Comparison of ENCODE assay signal across 30 cellular contexts in the genomic region with DNA sequence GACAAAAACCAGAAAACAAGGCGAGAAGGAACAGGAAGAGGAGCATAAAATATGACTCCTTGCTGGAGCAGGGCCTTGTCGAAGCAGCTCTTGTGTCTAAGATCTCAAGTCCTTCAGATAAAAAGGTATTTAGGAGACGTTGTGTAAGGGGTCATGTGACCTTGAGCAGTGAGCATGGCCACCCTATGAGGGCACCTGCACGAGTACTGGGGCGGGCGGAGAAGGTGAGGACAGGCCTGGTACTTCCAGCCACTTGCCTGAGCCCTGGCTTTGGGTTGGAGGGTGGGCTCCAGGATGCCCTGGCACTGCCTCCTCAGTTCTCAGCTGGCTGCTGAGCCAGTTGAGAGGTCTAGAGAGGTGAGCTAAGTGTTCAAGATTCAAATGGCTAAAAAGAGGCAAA.
"Had no signal": no experiment of that assay in that cellular context is flagged by ENCODE, and none has a peak within 500 bp of the region (broad histone marks: within the 10 kb centered on the region; RNA-seq: fewer than 3 reads in every experiment).

No MANE protein-coding gene starts in this region.

- DNase-seq: activated B cell treated with CpG ODN at 0.5 μM for 24 hours; activated CD4-positive, alpha-beta T cell treated with anti-CD3 and anti-CD28 coated beads, Interleukin-2, amount 50 U/mL, for 1 hour; activated CD8-positive, alpha-beta memory T cell treated with anti-CD3 and anti-CD28 coated beads, Interleukin-2, amount 10 ng/mL, durations not matched to agents 7 days and 5 days; activated CD8-positive, alpha-beta T cell treated with anti-CD3 and anti-CD28 coated beads, Interleukin-2, amount 10 ng/mL, durations not matched to agents 7 days and 5 days; activated naive CD4-positive, alpha-beta T cell treated with Interleukin-2 at 50 U/mL for 16 hours; activated naive CD8-positive, alpha-beta T cell treated with anti-CD3 and anti-CD28 coated beads for 36 hours; activated T-cell treated with anti-CD3 and anti-CD28 coated beads, Interleukin-2, amount 50 U/mL, for 48 hours; adrenal gland; body of pancreas; caudate nucleus; cortex of kidney; effector memory CD8-positive, alpha-beta T cell; islet precursor cell; left ventricle myocardium superior; midbrain; naive thymus-derived CD4-positive, alpha-beta T cell; occipital lobe; right lobe of liver; small intestine; stimulated activated CD4-positive, alpha-beta T cell treated with anti-CD3 and anti-CD28 coated beads, Interleukin-4, amount 100 ng/mL, for 24 hours; T-helper 17 cell; T1000 had no signal

- H3K27me3 Mint-ChIP-seq: activated B cell treated with CpG ODN at 0.5 μM for 24 hours; activated CD8-positive, alpha-beta memory T cell treated with anti-CD3 and anti-CD28 coated beads, Interleukin-2, amount 10 ng/mL, durations not matched to agents 7 days and 5 days; activated naive CD8-positive, alpha-beta T cell treated with anti-CD3 and anti-CD28 coated beads for 36 hours; effector memory CD8-positive, alpha-beta T cell; memory B cell; naive thymus-derived CD4-positive, alpha-beta T cell; stimulated activated naive CD8-positive, alpha-beta T cell treated with anti-CD3 and anti-CD28 coated beads, Interleukin-15, Interleukin-2, amounts not matched to agents 100 ng/mL and 50 ng/mL, for 24 hours; T-helper 17 cell had no signal

- H3K4me3 Mint-ChIP-seq: activated B cell treated with CpG ODN at 0.5 μM for 24 hours; activated CD8-positive, alpha-beta memory T cell treated with anti-CD3 and anti-CD28 coated beads, Interleukin-2, amount 10 ng/mL, durations not matched to agents 7 days and 5 days; activated CD8-positive, alpha-beta T cell treated with anti-CD3 and anti-CD28 coated beads, Interleukin-2, amount 10 ng/mL, durations not matched to agents 7 days and 5 days; activated naive CD8-positive, alpha-beta T cell treated with anti-CD3 and anti-CD28 coated beads for 36 hours; effector memory CD8-positive, alpha-beta T cell; memory B cell; naive thymus-derived CD4-positive, alpha-beta T cell; stimulated activated effector memory CD8-positive, alpha-beta T cell treated with anti-CD3 and anti-CD28 coated beads, Interleukin-12 subunit alpha, Interleukin-12 subunit beta, amount 100 ng/mL, for 72 hours; stimulated activated naive CD8-positive, alpha-beta T cell treated with anti-CD3 and anti-CD28 coated beads, Interleukin-15, Interleukin-2, amounts not matched to agents 100 ng/mL and 50 ng/mL, for 24 hours; T-helper 17 cell had no signal

- H3K9me3 ChIP-seq: adrenal gland, body of pancreas, gastroesophageal sphincter, right lobe of liver, thoracic aorta had no signal

- H3K4me2 ChIP-seq: hepatocyte had no signal

- H3K27ac ChIP-seq: adrenal gland, body of pancreas, gastroesophageal sphincter, hepatocyte, right lobe of liver, thoracic aorta had no signal

- ATAC-seq: activated CD8-positive, alpha-beta memory T cell treated with anti-CD3 and anti-CD28 coated beads, Interleukin-2, amount 10 ng/mL, durations not matched to agents 7 days and 5 days; activated CD8-positive, alpha-beta T cell treated with anti-CD3 and anti-CD28 coated beads, Interleukin-2, amount 10 ng/mL, durations not matched to agents 7 days and 5 days; body of pancreas; effector memory CD8-positive, alpha-beta T cell; gastroesophageal sphincter; left ventricle myocardium superior; naive thymus-derived CD4-positive, alpha-beta T cell; right lobe of liver; stimulated activated effector memory CD8-positive, alpha-beta T cell treated with anti-CD3 and anti-CD28 coated beads, Interleukin-12 subunit alpha, Interleukin-12 subunit beta, amount 100 ng/mL, for 72 hours; T-helper 17 cell had no signal

- H3K9me3 Mint-ChIP-seq: activated B cell treated with CpG ODN at 0.5 μM for 24 hours; activated naive CD8-positive, alpha-beta T cell treated with anti-CD3 and anti-CD28 coated beads for 36 hours; activated T-helper 2 cell treated with anti-CD3 and anti-CD28 coated beads, Interferon-gamma antibody, Interleukin-2, Interleukin-4, amounts not matched to agents 10 μg/mL and 5 μg/mL and 100 μg/mL, durations not matched to agents 14 hours and 24 hours and 36 hours; effector memory CD8-positive, alpha-beta T cell; memory B cell; naive thymus-derived CD4-positive, alpha-beta T cell; stimulated activated effector memory CD8-positive, alpha-beta T cell treated with anti-CD3 and anti-CD28 coated beads, Interleukin-12 subunit alpha, Interleukin-12 subunit beta, amount 100 ng/mL, for 72 hours; stimulated activated naive CD8-positive, alpha-beta T cell treated with anti-CD3 and anti-CD28 coated beads, Interleukin-15, Interleukin-2, amounts not matched to agents 100 ng/mL and 50 ng/mL, for 24 hours had no signal

- H2AFZ ChIP-seq: hepatocyte had no signal

- H3K4me3 ChIP-seq: adrenal gland, body of pancreas, gastroesophageal sphincter, hepatocyte, right lobe of liver, thoracic aorta had no signal

- H3K27me3 ChIP-seq: adrenal gland, body of pancreas, gastroesophageal sphincter, hepatocyte, right lobe of liver had no signal

- FAIRE-seq: endothelial cell of umbilical vein, small intestine had no signal

- H3K4me1 ChIP-seq: adrenal gland, body of pancreas, right lobe of liver had no signal

- H3K27ac Mint-ChIP-seq: activated B cell treated with CpG ODN at 0.5 μM for 24 hours; activated CD8-positive, alpha-beta memory T cell treated with anti-CD3 and anti-CD28 coated beads, Interleukin-2, amount 10 ng/mL, durations not matched to agents 7 days and 5 days; activated CD8-positive, alpha-beta T cell treated with anti-CD3 and anti-CD28 coated beads, Interleukin-2, amount 10 ng/mL, durations not matched to agents 7 days and 5 days; activated naive CD8-positive, alpha-beta T cell treated with anti-CD3 and anti-CD28 coated beads for 36 hours; memory B cell; stimulated activated naive CD8-positive, alpha-beta T cell treated with anti-CD3 and anti-CD28 coated beads, Interleukin-15, Interleukin-2, amounts not matched to agents 100 ng/mL and 50 ng/mL, for 24 hours had no signal
